8 cellular contexts compared by ENCODE assay signal in the genomic region with DNA sequence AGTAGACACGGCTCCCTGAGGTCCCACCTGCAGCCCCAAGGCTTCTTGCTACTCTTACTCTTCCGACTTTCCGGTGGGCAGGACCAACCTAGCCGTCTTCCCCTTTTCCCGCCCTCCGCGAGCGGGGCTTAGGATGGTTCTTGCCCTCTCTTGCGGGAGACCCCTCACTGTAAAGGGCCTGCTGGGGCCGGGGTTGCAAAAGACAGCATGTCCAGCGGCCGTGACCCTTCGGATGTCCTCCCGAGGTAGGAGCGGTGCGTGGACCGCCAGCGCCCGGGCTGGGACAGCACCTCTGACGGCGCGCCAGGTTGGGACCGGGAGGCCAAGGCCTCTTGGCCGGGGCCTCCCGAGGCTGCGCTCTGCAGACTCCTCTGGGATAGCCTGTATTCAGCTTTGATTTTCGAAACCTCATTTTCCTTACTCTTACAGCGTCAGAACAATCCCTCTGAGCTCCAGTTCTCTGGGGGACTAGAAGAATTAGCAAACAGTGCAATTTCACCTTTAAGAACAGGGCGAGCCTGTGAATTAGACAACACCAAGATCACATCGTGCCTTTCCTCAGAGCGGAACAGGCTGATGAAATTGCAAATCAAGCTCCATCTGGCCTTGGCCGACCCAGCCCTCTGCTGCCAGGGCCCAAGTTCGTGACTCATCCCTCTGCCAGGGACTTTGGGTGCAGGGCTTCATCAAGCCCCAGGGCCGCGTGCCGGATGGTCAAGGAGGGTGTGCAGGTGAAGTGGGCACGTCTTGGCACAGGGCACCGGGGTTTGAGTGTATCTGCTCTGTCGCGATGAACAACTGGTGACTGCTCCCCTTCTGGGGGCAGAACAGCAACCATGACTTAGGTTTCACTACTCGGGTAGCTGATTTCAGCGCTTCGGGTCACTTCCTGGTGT. TPM values are rescaled to one million over a fixed set of nuclear protein-coding genes. Genes with fewer than 3 reads are reported as not detected.
DNase-seq lines count a peak whose midpoint lies in the region; ATAC-seq, FAIRE-seq and TF ChIP-seq lines count a peak whose summit lies in the region.

No MANE protein-coding gene starts in this region.

- no peak for TF ChIP-seq POLR2A in suprapubic skin (IDR thresholded peaks at IDR 0.05)

- no peaks in the 10 kb centered on the region for H3K9me3 Mint-ChIP-seq in CD8-positive, alpha-beta memory T cell
- no peaks in the 10 kb centered on the region for H3K9me3 Mint-ChIP-seq in astrocyte (ENCODE audit: unreplicated experiment)

- H3K27me3 Mint-ChIP-seq in CD8-positive, alpha-beta memory T cell = peaks cover 20 to 35% of the 10 kb centered on the region in 2 donors
- peaks cover 52% of the 10 kb centered on the region for H3K27me3 Mint-ChIP-seq in astrocyte (ENCODE audit: low read depth, unreplicated experiment)

- H4K20me1 ChIP-seq in astrocyte (ENCODE audit: insufficient read depth, low read length) = no peaks in the 10 kb centered on the region

- TF ChIP-seq CTCF in astrocyte (IDR thresholded peaks at IDR 0.05; ENCODE audit: insufficient read depth, low read depth, low read length) (no peak), suprapubic skin (IDR thresholded peaks at IDR 0.05) (no peak)

- H3K4me3 ChIP-seq in CD8-positive, alpha-beta memory T cell (ENCODE audit: low read length) = peak overlapping the region; percentile 75
- H3K4me3 ChIP-seq in astrocyte (ENCODE audit: insufficient read depth, low read depth, low read length) = peak overlapping the region; percentile 94
- H3K4me3 ChIP-seq in suprapubic skin = peak overlapping the region; percentile 75

- no peaks in the 10 kb centered on the region for H3K36me3 Mint-ChIP-seq in CD8-positive, alpha-beta memory T cell
- no peaks in the 10 kb centered on the region for H3K36me3 Mint-ChIP-seq in astrocyte (ENCODE audit: low read depth, unreplicated experiment)

- DNase-seq in CD8-positive, alpha-beta memory T cell = peak in 1 of 5 donors; percentile 48
- DNase-seq in astrocyte (ENCODE audit: low read depth) (no peak), iris pigment epithelial cell (ENCODE audit: low read depth) (peak; percentile 7), suprapubic skin (ENCODE audit: low spot score in 2 of 2) (peak; percentile 70 to 82), Kasumi-1 (lab: John Stamatoyannopoulos, UW) (no peak)

- peak overlapping the region; percentile 95 for H2AFZ ChIP-seq in astrocyte (ENCODE audit: low read depth, low read length)

- TF ChIP-seq EP300 in suprapubic skin (IDR thresholded peaks at IDR 0.05) = no peak

- peak overlapping the region; percentile 91 for H3K9ac ChIP-seq in astrocyte (ENCODE audit: low read length)

- H3K4me1 ChIP-seq in CD8-positive, alpha-beta memory T cell (ENCODE audit: insufficient read depth, low read length) = peaks cover 7% of the 10 kb centered on the region
- H3K4me1 ChIP-seq in astrocyte (ENCODE audit: insufficient read depth, low read length) (peaks cover 9% of the 10 kb centered on the region), suprapubic skin (peaks cover 18% of the 10 kb centered on the region)

- H3K79me2 ChIP-seq in astrocyte (ENCODE audit: insufficient read depth, low read length) = no peaks in the 10 kb centered on the region

- peak overlapping the region; percentile 74 to 92 (median 83) for H3K4me3 Mint-ChIP-seq in CD8-positive, alpha-beta memory T cell
- peak overlapping the region; percentile 83 for H3K4me3 Mint-ChIP-seq in astrocyte (ENCODE audit: unreplicated experiment)

- peak overlapping the region; percentile 99 for H3K4me2 ChIP-seq in astrocyte (ENCODE audit: low read length)

- H3K27me3 ChIP-seq in CD8-positive, alpha-beta memory T cell (ENCODE audit: insufficient read depth, low read length, poor library complexity, severe bottlenecking) = no peaks in the 10 kb centered on the region
- H3K27me3 ChIP-seq in astrocyte (ENCODE audit: insufficient read depth, low read length) (no peaks in the 10 kb centered on the region), suprapubic skin (no peaks in the 10 kb centered on the region)

- WGBS in suprapubic skin = 32% methylated on average over 38 of the region's 43 CpGs

- FAIRE-seq in astrocyte (lab: Jason Lieb, UNC) = no peak

- CTCF ChIA-PET in CD8-positive, alpha-beta memory T cell (lab: Charles Lee) = interaction anchor here (1.1 kb wide), 1 partner anchor 42 kb away, joined by 3 read pairs; no protein-coding TSS in a partner anchor

- peak; percentile 25 for ATAC-seq in HG02885 (IDR thresholded peaks at IDR 0.05; ENCODE audit: poor library complexity, unreplicated experiment)
- no peak for ATAC-seq in GM21737 (IDR thresholded peaks at IDR 0.05; ENCODE audit: unreplicated experiment)
- ATAC-seq in GM19467 (IDR thresholded peaks at IDR 0.05; ENCODE audit: unreplicated experiment) = no peak

- peak overlapping the region; percentile 29 for H3K27ac ChIP-seq in CD8-positive, alpha-beta memory T cell (ENCODE audit: low read depth, low read length)
- H3K27ac ChIP-seq in astrocyte (ENCODE audit: low read depth, low read length) (peak overlapping the region; percentile 2), suprapubic skin (peak overlapping the region; percentile 47)

- H3K27ac Mint-ChIP-seq in CD8-positive, alpha-beta memory T cell = peak overlapping the region in 2 of 8 donors; percentile 4 to 26
- peak overlapping the region; percentile 56 for H3K27ac Mint-ChIP-seq in astrocyte (ENCODE audit: unreplicated experiment)

- H3K36me3 ChIP-seq in CD8-positive, alpha-beta memory T cell (ENCODE audit: insufficient read depth, low read length) = no peaks in the 10 kb centered on the region
- no peaks in the 10 kb centered on the region for H3K36me3 ChIP-seq in astrocyte (ENCODE audit: insufficient read depth, low read length)
- H3K36me3 ChIP-seq in suprapubic skin = no peaks in the 10 kb centered on the region

- peaks cover 9 to 24% (median 10%) of the 10 kb centered on the region in 3 donors for H3K4me1 Mint-ChIP-seq in CD8-positive, alpha-beta memory T cell
- no peaks in the 10 kb centered on the region for H3K4me1 Mint-ChIP-seq in astrocyte (ENCODE audit: low read depth, unreplicated experiment)

- no peaks in the 10 kb centered on the region for H3K9me3 ChIP-seq in CD8-positive, alpha-beta memory T cell (ENCODE audit: low read length)
- no peaks in the 10 kb centered on the region for H3K9me3 ChIP-seq in astrocyte (ENCODE audit: insufficient read depth, low read depth, low read length)
- H3K9me3 ChIP-seq in suprapubic skin = no peaks in the 10 kb centered on the region

- POLR2A ChIA-PET in CD8-positive, alpha-beta memory T cell (lab: Charles Lee) = interaction anchor here (0.7 kb wide), 1 partner anchor 59 kb away, joined by 3 read pairs; the partner anchor contains the start of gene SLC39A6

RNA-seq across cellular contexts. Expression of gene MOCOS, which starts 0.8 kb away (rescaled TPM):
- under 1 TPM; 0.04 to 0.13 TPM for total RNA-seq in CD8-positive, alpha-beta memory T cell
- 0.07 TPM for polyA plus RNA-seq in CD8-positive, alpha-beta memory T cell
- total RNA-seq in astrocyte (1.4 and 1.9 TPM in 2 replicates), suprapubic skin (1 to 10 TPM; 4.6 to 9.2 (median 6.4) TPM)

RNA-seq across cellular contexts. Expression of gene ELP2, which starts 58.4 kb away (rescaled TPM):
- 10 to 100 TPM; 85.8 to 89.6 TPM for total RNA-seq in CD8-positive, alpha-beta memory T cell
- 64.1 TPM for polyA plus RNA-seq in CD8-positive, alpha-beta memory T cell
- 98.1 and 99.8 TPM in 2 replicates for total RNA-seq in astrocyte
- 100 to 1,000 TPM in 1 of 4 donors, 10 to 100 TPM in 3; 58.6 to 197 (median 73.2) TPM for total RNA-seq in suprapubic skin

RNA-seq across cellular contexts. Expression of gene SLC39A6, which starts 58.9 kb away (rescaled TPM):
- total RNA-seq in CD8-positive, alpha-beta memory T cell = 10 to 100 TPM; 43.8 to 44.8 TPM
- polyA plus RNA-seq in CD8-positive, alpha-beta memory T cell = 33.1 TPM
- total RNA-seq in astrocyte = 81.3 and 87.3 TPM in 2 replicates
- 100 to 1,000 TPM in 2 of 4 donors, 10 to 100 TPM in 2; 44.3 to 107 (median 97.8) TPM for total RNA-seq in suprapubic skin

Comparison
In these comparisons a context has a peak if more than half of its experiments do, and no peak if none do; other contexts are left out.
1. DNase-seq: peak in iris pigment epithelial cell (single experiment) and suprapubic skin (2 of 2); none in astrocyte (single experiment) and Kasumi-1 (0 of 2).
2. Peak in every context shown above with its lines, with median percentiles within 50 percentile points of each other: H3K27ac ChIP-seq and H3K4me3 ChIP-seq.